ENCODE assay signal across 9 cellular contexts in the genomic region with DNA sequence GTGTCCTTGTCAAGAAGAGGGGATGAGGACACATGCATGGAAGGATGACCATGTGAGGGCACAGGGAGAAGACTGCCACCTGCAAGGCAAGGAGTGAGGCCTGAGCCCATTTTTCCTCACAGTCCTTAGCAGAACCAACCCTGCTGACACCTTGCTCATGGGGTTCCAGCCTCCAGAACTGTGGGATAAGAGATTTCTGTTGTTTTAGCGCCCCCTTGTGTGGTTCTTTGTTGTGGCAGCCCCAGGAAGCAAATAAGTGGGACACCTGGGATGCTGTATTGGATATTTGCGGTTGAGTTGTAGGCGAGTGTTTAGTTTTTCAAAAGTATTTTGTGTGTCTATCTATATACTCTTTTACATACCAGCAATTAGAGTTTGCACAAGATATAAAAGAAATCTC.
A peak's percentile ranks its signal among the peaks of the same experiment; 100 is the strongest.
DNase-seq lines count a peak whose midpoint lies in the region; ATAC-seq and TF ChIP-seq lines count a peak whose summit lies in the region.
"Had no signal": no experiment of that assay in that cellular context is flagged by ENCODE, and none has a peak within 500 bp of the region (broad histone marks: within the 10 kb centered on the region; RNA-seq: fewer than 3 reads in every experiment).

No MANE protein-coding gene starts in this region.

- TF ChIP-seq CTCF in HEK293 (tag by site-specific recombination; IDR thresholded peaks at IDR 0.05) (no peak), WI38 (IDR thresholded peaks at IDR 0.05; ENCODE audit: low read depth, low read length) (peak; percentile 33; the same call in 1 of the 2 replicates)

- H3K36me3 ChIP-seq in HEK293 (ENCODE audit: control insufficient read depth in 2 of 2, insufficient read depth in 1 of 2, low read length in 2 of 2), result no peaks in the 10 kb centered on the region

- POLR2A ChIA-PET in HEK293 (lab: Yijun Ruan, JAX), result no interaction called here

- DNase-seq in Daoy (ENCODE audit: low read depth) (peak; percentile 41), iPS-NIHi11 (ENCODE audit: low spot score) (peak; percentile 42), NCI-H1930 (lab: John Stamatoyannopoulos, UW) (no peak), GM03348 (ENCODE audit: low spot score) (no peak)

- H3K9me3 ChIP-seq in HEK293 (ENCODE audit: control insufficient read depth, insufficient read depth, low read depth, low read length), result no peaks in the 10 kb centered on the region

- H3K4me3 ChIP-seq in HEK293 (ENCODE audit: low read depth, low read length), result no peak overlapping the region
- H3K4me3 ChIP-seq in WI38 (ENCODE audit: low read depth, low read length), result no peak overlapping the region
- H3K4me3 ChIP-seq: lung had no signal

- CTCF ChIA-PET in HEK293 (lab: Yijun Ruan, JAX), result no interaction called here

- H3K4me1 ChIP-seq in HEK293 (ENCODE audit: control insufficient read depth, insufficient read depth, low read length), result no peaks in the 10 kb centered on the region

- H3K27ac ChIP-seq in HEK293 (ENCODE audit: extremely low read depth, low read depth, low read length), result no peak overlapping the region

- no peak for ATAC-seq in GM19035 (IDR thresholded peaks at IDR 0.05; ENCODE audit: unreplicated experiment)
- ATAC-seq in HG02623 (IDR thresholded peaks at IDR 0.05; ENCODE audit: unreplicated experiment), result no peak

TF ChIP-seq in HEK293, 187 proteins besides CTCF, POLR2A, EP300 and RAD21 (continues in another document):
- no peak for TF ChIP-seq ZNF274 (IDR thresholded peaks at IDR 0.05; ENCODE audit: low read length)
- no peak for TF ChIP-seq ZNF274 (tag by site-specific recombination; IDR thresholded peaks at IDR 0.05; ENCODE audit: borderline replicate concordance)
- TF ChIP-seq, protein P1, sequence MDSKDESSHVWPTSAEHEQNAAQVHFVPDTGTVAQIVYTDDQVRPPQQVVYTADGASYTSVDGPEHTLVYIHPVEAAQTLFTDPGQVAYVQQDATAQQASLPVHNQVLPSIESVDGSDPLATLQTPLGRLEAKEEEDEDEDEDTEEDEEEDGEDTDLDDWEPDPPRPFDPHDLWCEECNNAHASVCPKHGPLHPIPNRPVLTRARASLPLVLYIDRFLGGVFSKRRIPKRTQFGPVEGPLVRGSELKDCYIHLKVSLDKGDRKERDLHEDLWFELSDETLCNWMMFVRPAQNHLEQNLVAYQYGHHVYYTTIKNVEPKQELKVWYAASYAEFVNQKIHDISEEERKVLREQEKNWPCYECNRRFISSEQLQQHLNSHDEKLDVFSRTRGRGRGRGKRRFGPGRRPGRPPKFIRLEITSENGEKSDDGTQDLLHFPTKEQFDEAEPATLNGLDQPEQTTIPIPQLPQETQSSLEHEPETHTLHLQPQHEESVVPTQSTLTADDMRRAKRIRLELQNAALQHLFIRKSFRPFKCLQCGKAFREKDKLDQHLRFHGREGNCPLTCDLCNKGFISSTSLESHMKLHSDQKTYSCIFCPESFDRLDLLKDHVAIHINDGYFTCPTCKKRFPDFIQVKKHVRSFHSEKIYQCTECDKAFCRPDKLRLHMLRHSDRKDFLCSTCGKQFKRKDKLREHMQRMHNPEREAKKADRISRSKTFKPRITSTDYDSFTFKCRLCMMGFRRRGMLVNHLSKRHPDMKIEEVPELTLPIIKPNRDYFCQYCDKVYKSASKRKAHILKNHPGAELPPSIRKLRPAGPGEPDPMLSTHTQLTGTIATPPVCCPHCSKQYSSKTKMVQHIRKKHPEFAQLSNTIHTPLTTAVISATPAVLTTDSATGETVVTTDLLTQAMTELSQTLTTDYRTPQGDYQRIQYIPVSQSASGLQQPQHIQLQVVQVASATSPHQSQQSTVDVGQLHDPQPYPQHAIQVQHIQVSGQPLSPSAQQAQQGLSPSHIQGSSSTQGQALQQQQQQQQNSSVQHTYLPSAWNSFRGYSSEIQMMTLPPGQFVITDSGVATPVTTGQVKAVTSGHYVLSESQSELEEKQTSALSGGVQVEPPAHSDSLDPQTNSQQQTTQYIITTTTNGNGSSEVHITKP (tag by site-specific recombination; IDR thresholded peaks at IDR 0.05), result no peak
- TF ChIP-seq ZNF76 (tag by site-specific recombination; IDR thresholded peaks at IDR 0.05; ENCODE audit: borderline replicate concordance, low read depth), result no peak
- TF ChIP-seq, protein P2, sequence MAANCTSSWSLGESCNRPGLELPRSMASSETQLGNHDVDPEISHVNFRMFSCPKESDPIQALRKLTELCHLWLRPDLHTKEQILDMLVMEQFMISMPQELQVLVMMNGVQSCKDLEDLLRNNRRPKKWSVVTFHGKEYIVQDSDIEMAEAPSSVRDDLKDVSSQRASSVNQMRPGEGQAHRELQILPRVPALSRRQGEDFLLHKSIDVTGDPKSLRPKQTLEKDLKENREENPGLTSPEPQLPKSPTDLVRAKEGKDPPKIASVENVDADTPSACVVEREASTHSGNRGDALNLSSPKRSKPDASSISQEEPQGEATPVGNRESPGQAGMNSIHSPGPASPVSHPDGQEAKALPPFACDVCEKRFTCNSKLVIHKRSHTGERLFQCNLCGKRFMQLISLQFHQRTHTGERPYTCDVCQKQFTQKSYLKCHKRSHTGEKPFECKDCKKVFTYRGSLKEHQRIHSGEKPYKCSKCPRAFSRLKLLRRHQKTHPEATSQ (tag by site-specific recombination; IDR thresholded peaks at IDR 0.05), result no peak
- no peak for TF ChIP-seq ZNF423 (tag by site-specific recombination; IDR thresholded peaks at IDR 0.05)
- no peak for TF ChIP-seq ZNF521 (tag by site-specific recombination; IDR thresholded peaks at IDR 0.05)
- TF ChIP-seq, protein P3, sequence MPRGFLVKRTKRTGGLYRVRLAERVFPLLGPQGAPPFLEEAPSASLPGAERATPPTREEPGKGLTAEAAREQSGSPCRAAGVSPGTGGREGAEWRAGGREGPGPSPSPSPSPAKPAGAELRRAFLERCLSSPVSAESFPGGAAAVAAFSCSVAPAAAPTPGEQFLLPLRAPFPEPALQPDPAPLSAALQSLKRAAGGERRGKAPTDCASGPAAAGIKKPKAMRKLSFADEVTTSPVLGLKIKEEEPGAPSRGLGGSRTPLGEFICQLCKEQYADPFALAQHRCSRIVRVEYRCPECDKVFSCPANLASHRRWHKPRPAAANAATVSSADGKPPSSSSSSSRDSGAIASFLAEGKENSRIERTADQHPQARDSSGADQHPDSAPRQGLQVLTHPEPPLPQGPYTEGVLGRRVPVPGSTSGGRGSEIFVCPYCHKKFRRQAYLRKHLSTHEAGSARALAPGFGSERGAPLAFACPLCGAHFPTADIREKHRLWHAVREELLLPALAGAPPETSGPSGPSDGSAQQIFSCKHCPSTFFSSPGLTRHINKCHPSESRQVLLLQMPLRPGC (tag by site-specific recombination; IDR thresholded peaks at IDR 0.05), result no peak
- no peak for TF ChIP-seq KLF8 (tag by site-specific recombination; IDR thresholded peaks at IDR 0.05)
- peak; percentile 95 for TF ChIP-seq ZNF548 (tag by site-specific recombination; IDR thresholded peaks at IDR 0.05)
- TF ChIP-seq ZFP41 (tag by site-specific recombination; IDR thresholded peaks at IDR 0.05; ENCODE audit: borderline replicate concordance), result no peak
- no peak for TF ChIP-seq ZSCAN16 (tag by site-specific recombination; IDR thresholded peaks at IDR 0.05)
- TF ChIP-seq ZNF138 (tag by site-specific recombination; IDR thresholded peaks at IDR 0.05; ENCODE audit: borderline replicate concordance), result no peak
- TF ChIP-seq, protein P4, sequence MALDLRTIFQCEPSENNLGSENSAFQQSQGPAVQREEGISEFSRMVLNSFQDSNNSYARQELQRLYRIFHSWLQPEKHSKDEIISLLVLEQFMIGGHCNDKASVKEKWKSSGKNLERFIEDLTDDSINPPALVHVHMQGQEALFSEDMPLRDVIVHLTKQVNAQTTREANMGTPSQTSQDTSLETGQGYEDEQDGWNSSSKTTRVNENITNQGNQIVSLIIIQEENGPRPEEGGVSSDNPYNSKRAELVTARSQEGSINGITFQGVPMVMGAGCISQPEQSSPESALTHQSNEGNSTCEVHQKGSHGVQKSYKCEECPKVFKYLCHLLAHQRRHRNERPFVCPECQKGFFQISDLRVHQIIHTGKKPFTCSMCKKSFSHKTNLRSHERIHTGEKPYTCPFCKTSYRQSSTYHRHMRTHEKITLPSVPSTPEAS (tag by site-specific recombination; IDR thresholded peaks at IDR 0.05), result no peak

Comparison
In these comparisons a context has a peak if more than half of its experiments do, and no peak if none do; other contexts are left out.
1. DNase-seq: peak in Daoy (single experiment) and iPS-NIHi11 (single experiment); none in NCI-H1930 (0 of 2) and GM03348 (single experiment).